12 cellular contexts compared by ENCODE assay signal in genomic region chr11:27347949-27348879, GRCh38. TPM values are rescaled to one million over a fixed set of nuclear protein-coding genes. Genes with fewer than 3 reads are reported as not detected.
DNase-seq lines count a peak whose midpoint lies in the region; ATAC-seq and TF ChIP-seq lines count a peak whose summit lies in the region.
"Had no signal": no experiment of that assay in that cellular context is flagged by ENCODE, and none has a peak within 500 bp of the region (broad histone marks: within the 10 kb centered on the region; RNA-seq: fewer than 3 reads in every experiment).

No MANE protein-coding gene starts in this region.

- H2BK5ac ChIP-seq in IMR-90 (ENCODE audit: low read depth, low read length, poor library complexity, severe bottlenecking), result no peak overlapping the region

- H3K79me1 ChIP-seq in IMR-90 (ENCODE audit: low read depth in 1 of 2, low read length in 2 of 2), result no peaks in the 10 kb centered on the region; a peak in 2 of 4 replicates

- WGBS in IMR-90 (ENCODE audit: extremely low coverage in 2 of 2, insufficient read length in 1 of 2), 2 experiments, result no CpG with 5 or more reads among the region's 9 CpGs

- H4K8ac ChIP-seq in IMR-90 (ENCODE audit: low read depth in 2 of 2, low read length in 2 of 2), result no peak overlapping the region

- H4K91ac ChIP-seq in IMR-90 (ENCODE audit: insufficient read depth, low read depth, low read length), result no peak overlapping the region

- dilution Hi-C loops in IMR-90 (cut with HindIII; ENCODE audit: low sequenced_read_pairs, unreplicated experiment), result no loop called here

- no peak overlapping the region for H3K23ac ChIP-seq in IMR-90 (ENCODE audit: low read depth, low read length)

- CTCF ChIA-PET in IMR-90 (lab: Yijun Ruan, JAX), result interaction anchor here (0.6 to 0.7 kb wide), 2 partner anchors 81 to 1170 kb away, joined by 3 to 6 read pairs; no protein-coding TSS in a partner anchor

- H3K4me1 ChIP-seq in IMR-90 (ENCODE audit: control insufficient read depth, insufficient read depth, low read length), result no peaks in the 10 kb centered on the region
- H3K4me1 ChIP-seq in iPS-18a (ENCODE audit: control insufficient read depth, low read depth, low read length), result peaks cover 51% of the 10 kb centered on the region
- H3K4me1 ChIP-seq: BE2C had no signal

- no peaks in the 10 kb centered on the region for H4K20me1 ChIP-seq in IMR-90 (ENCODE audit: insufficient read depth, low read length)

- H3K27me3 ChIP-seq in IMR-90 (ENCODE audit: control insufficient read depth, insufficient read depth, low read length) (no peaks in the 10 kb centered on the region), iPS-18a (ENCODE audit: control insufficient read depth, insufficient read depth, low read length) (no peaks in the 10 kb centered on the region)
- H3K27me3 ChIP-seq: BE2C, right lobe of liver had no signal

- in situ Hi-C loops in IMR-90 (cut with MboI; ENCODE audit: low sequenced_read_pairs), result no loop called here

- 0 out of 2 replicates have a peak overlapping the region, but pooled peaks have one; percentile 45 for H2BK20ac ChIP-seq in IMR-90 (ENCODE audit: low read depth, low read length)

- no peak overlapping the region for H3K18ac ChIP-seq in IMR-90 (ENCODE audit: low read depth, low read length)

- no peak overlapping the region for H2AK9ac ChIP-seq in IMR-90 (replicated peaks; ENCODE audit: low read depth, low read length, poor library complexity)

- no peak overlapping the region for H2BK120ac ChIP-seq in IMR-90 (ENCODE audit: low read depth, low read length)

- H4K5ac ChIP-seq in IMR-90 (ENCODE audit: low read depth, low read length), result no peak overlapping the region

- no peak overlapping the region for H3K4ac ChIP-seq in IMR-90 (ENCODE audit: low read depth, low read length)

- intact Hi-C loops in IMR-90 (cut with micrococcal nuclease), result no loop called here

- no peak overlapping the region for H3K56ac ChIP-seq in IMR-90 (ENCODE audit: extremely low read depth, insufficient read depth, low read length)

- TF ChIP-seq POLR2A in IMR-90 (IDR thresholded peaks at IDR 0.05; ENCODE audit: low read depth, low read length), result no peak

- no peak overlapping the region for H2AFZ ChIP-seq in IMR-90 (replicated peaks; ENCODE audit: low read length, poor library complexity)

- no peak for TF ChIP-seq CTCF in IMR-90 (conservative IDR thresholded peaks at IDR 0.05; ENCODE audit: low read depth, low read length)
- no peak for TF ChIP-seq CTCF in coronary artery (IDR thresholded peaks at IDR 0.05)

- no peak overlapping the region for H3K9ac ChIP-seq in IMR-90 (ENCODE audit: low read depth, low read length)
- peak overlapping the region; percentile 42 for H3K9ac ChIP-seq in iPS-18a (ENCODE audit: low read length)

- no peak overlapping the region for H2AK5ac ChIP-seq in IMR-90 (ENCODE audit: low read depth, low read length)

- no peak overlapping the region for H3K4me2 ChIP-seq in IMR-90 (ENCODE audit: low read depth, low read length)

- no peaks in the 10 kb centered on the region for H3K9me1 ChIP-seq in IMR-90 (ENCODE audit: insufficient read depth, low read length)

- ATAC-seq in IMR-90 (ENCODE audit: low read depth) (no peak), HG03378 (IDR thresholded peaks at IDR 0.05; ENCODE audit: unreplicated experiment) (no peak)
- ATAC-seq: activated T-helper 17 cell treated with anti-CD3 and anti-CD28 coated beads, Interleukin-2, amount 50 U/mL, for 72 hours had no signal

- TF ChIP-seq RAD21 in IMR-90 (IDR thresholded peaks at IDR 0.05; ENCODE audit: low read length), result no peak

- POLR2A ChIA-PET in IMR-90 (lab: Charles Lee; ENCODE audit: unreplicated experiment), result no interaction called here

- DNase-seq in COR-L47 (lab: John Stamatoyannopoulos, UW) (peak; percentile 66), IMR-90 (no peak), GOT3 (lab: John Stamatoyannopoulos, UW) (no peak), SKM-1 (lab: John Stamatoyannopoulos, UW; ENCODE audit: unreplicated experiment) (no peak), coronary artery (ENCODE audit: low spot score) (no peak)
- DNase-seq: BE2C, NCI-H1694, right lobe of liver had no signal

- peaks cover 2% of the 10 kb centered on the region; the same call in 1 of the 2 replicates for H3K36me3 ChIP-seq in IMR-90 (ENCODE audit: control insufficient read depth, insufficient read depth, low read length)
- no peaks in the 10 kb centered on the region for H3K36me3 ChIP-seq in iPS-18a (ENCODE audit: control insufficient read depth, low read depth, low read length)
- H3K36me3 ChIP-seq: BE2C, right lobe of liver had no signal

- H3K27ac ChIP-seq in IMR-90 (ENCODE audit: insufficient read depth, low read length) (no peak overlapping the region), iPS-18a (ENCODE audit: low read length) (peak overlapping the region; percentile 64), coronary artery (no peak overlapping the region)
- H3K27ac ChIP-seq: right lobe of liver had no signal

- BruUV-seq in IMR-90 (replicated peaks; lab: Mats Ljungman, UMichigan), result no TSS peak

- no peaks in the 10 kb centered on the region for H3K9me3 ChIP-seq in IMR-90 (ENCODE audit: control insufficient read depth, insufficient read depth, low read length)
- no peaks in the 10 kb centered on the region for H3K9me3 ChIP-seq in iPS-18a (ENCODE audit: control insufficient read depth, low read depth, low read length)
- H3K9me3 ChIP-seq: BE2C, right lobe of liver had no signal

- no peak overlapping the region for H2BK15ac ChIP-seq in IMR-90 (ENCODE audit: low read depth, low read length)

- H3K4me3 ChIP-seq in IMR-90 (ENCODE audit: insufficient read depth, low read depth, low read length), result no peak overlapping the region
- peak overlapping the region; percentile 43 for H3K4me3 ChIP-seq in iPS-18a (ENCODE audit: low read length)
- H3K4me3 ChIP-seq in coronary artery, result no peak overlapping the region
- H3K4me3 ChIP-seq: right lobe of liver had no signal

- H3K14ac ChIP-seq in IMR-90 (replicated peaks; ENCODE audit: low read depth, low read length), result peak overlapping the region; percentile 41; the same call in 1 of the 2 replicates

TF ChIP-seq in IMR-90, 13 proteins besides CTCF, POLR2A, EP300 and RAD21 (continues in another document):
- TF ChIP-seq MXI1 (IDR thresholded peaks at IDR 0.05; ENCODE audit: borderline replicate concordance, low read depth, low read length) (no peak), NFE2L2 (IDR thresholded peaks at IDR 0.05; ENCODE audit: low read depth, low read length) (no peak), USF2 (IDR thresholded peaks at IDR 0.05; ENCODE audit: low read depth, low read length) (no peak), CHD1 (IDR thresholded peaks at IDR 0.05; ENCODE audit: low read depth, low read length) (no peak), RFX5 (IDR thresholded peaks at IDR 0.05; ENCODE audit: low read depth, low read length) (no peak), FOS (IDR thresholded peaks at IDR 0.05; ENCODE audit: low read depth, low read length) (no peak), SMC3 (IDR thresholded peaks at IDR 0.05; ENCODE audit: low read depth, low read length) (no peak), CEBPB (IDR thresholded peaks at IDR 0.05; ENCODE audit: low read depth, low read length) (no peak), MAFK (IDR thresholded peaks at IDR 0.05; ENCODE audit: low read depth, low read length) (no peak), RCOR1 (IDR thresholded peaks at IDR 0.05; ENCODE audit: insufficient replicate concordance, low read length) (no peak), MAZ (IDR thresholded peaks at IDR 0.05; ENCODE audit: borderline replicate concordance, low read depth, low read length) (no peak)

TF ChIP-seq in PFSK-1, 5 proteins besides CTCF, POLR2A, EP300 and RAD21:
- TF ChIP-seq SIN3A (IDR thresholded peaks at IDR 0.05; ENCODE audit: borderline replicate concordance, insufficient read depth, low read length) (peak; percentile 73; the same call in 1 of the 2 replicates), TAF1 (IDR thresholded peaks at IDR 0.05; ENCODE audit: borderline replicate concordance, insufficient read depth, low read length) (peak; percentile 28; the same call in 1 of the 2 replicates), FOXP2 (optimal IDR thresholded peaks at IDR 0.05; ENCODE audit: borderline replicate concordance, extremely low read depth, extremely low read length, insufficient read depth) (no peak), POLR2AphosphoS5 (IDR thresholded peaks at IDR 0.05; ENCODE audit: low read depth, low read length) (no peak), REST (IDR thresholded peaks at IDR 0.05; ENCODE audit: insufficient read depth in 1 of 2, low read depth in 2 of 2, low read length in 2 of 2) (0 out of 4 replicates have a peak, but pooled peaks of 1 of the 2 experiments have one; percentile 25)

RNA-seq across cellular contexts. Expression of gene CCDC34, which starts 14.8 kb away (rescaled TPM):
- 2.5 and 3.9 TPM in 2 replicates for total RNA-seq in IMR-90 (2012; rRNA removed)
- polyA plus RNA-seq in IMR-90 (2012; rRNA removed), result 4.0 and 4.5 TPM in 2 replicates
- 2.5 and 4.9 TPM in 2 replicates for polyA plus RNA-seq in IMR-90 (2012; cell fraction: cytosol; rRNA removed)
- 0.98 and 1.0 TPM in 2 replicates for polyA plus RNA-seq in IMR-90 (2012; cell fraction: nucleus; rRNA removed; ENCODE audit: low replicate concordance)
- polyA plus RNA-seq in PFSK-1 (2012; ENCODE audit: insufficient read length, low read depth), result 14.9 TPM
